Comparison of ENCODE assay signal across 7 cellular contexts in the genomic region with DNA sequence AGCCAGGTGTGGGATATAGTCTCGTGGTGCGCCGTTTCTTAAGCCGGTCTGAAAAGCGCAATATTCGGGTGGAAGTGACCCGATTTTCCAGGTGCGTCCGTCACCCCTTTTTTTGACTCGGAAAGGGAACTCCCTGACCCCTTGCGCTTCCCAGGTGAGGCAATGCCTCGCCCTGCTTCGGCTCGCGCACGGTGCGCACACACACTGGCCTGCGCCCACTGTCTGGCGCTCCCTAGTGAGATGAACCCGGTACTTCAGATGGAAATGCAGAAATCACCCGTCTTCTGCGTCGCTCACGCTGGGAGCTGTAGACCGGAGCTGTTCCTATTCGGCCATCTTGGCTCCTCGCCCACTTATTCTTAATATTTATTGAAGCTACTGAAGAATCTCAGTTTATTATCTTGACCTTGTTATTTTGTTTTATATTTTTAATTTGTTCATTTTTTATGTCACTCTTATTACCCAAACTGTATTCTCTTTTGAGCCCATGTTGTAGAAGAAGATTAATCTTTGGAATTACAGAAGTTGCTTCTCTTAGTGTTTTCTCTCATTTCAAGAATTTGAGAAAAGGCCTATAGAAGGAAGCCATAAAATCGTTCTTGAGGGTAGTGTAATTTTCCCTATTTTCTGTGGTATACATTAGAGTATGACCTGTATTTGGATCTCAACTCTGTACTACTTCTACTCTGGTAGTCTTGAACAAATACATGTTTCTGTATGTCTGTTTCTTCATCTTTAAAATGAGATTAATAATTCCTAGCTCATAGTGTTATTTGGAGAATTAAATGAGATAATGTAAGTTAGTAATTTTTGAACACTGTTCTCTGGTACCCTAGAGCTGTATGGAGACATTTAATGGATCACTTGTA.
DNase-seq lines count a peak whose midpoint lies in the region; ATAC-seq and TF ChIP-seq lines count a peak whose summit lies in the region.
"Not testable (repeated sequence)": the region's sequence is repeated elsewhere in the genome, so short reads cannot be mapped to it uniquely, and the experiment has no call there.

No MANE protein-coding gene starts in this region.

- peak; percentile 14 for TF ChIP-seq CTCF in GM10266 (IDR thresholded peaks at IDR 0.05; ENCODE audit: control insufficient read depth, insufficient read depth, low read depth, missing control alignments)
- peak; percentile 37 for TF ChIP-seq CTCF in brain microvascular endothelial cell (IDR thresholded peaks at IDR 0.05; ENCODE audit: low read depth, low read length, missing control alignments)
- not testable (repeated sequence) for TF ChIP-seq CTCF in gastroesophageal sphincter (IDR thresholded peaks at IDR 0.05); lower leg skin (IDR thresholded peaks at IDR 0.05)

- not testable (repeated sequence) for H3K27ac ChIP-seq in brain microvascular endothelial cell; gastroesophageal sphincter; rectal smooth muscle tissue (ENCODE audit: low read depth, low read length)

- TF ChIP-seq EP300 in gastroesophageal sphincter (IDR thresholded peaks at IDR 0.05): not testable (repeated sequence)

- not testable (repeated sequence) for H3K36me3 ChIP-seq in brain microvascular endothelial cell (replicated peaks); gastroesophageal sphincter; rectal smooth muscle tissue (ENCODE audit: control insufficient read depth, insufficient read depth, low read length)

- intact Hi-C loops in lower leg skin (cut with DNase I; ENCODE audit: low total_unique reads): not testable (repeated sequence)

- not testable (repeated sequence) for DNase-seq in GM10266 (ENCODE audit: extremely low spot score); brain microvascular endothelial cell
- peak; percentile 53 for DNase-seq in NCI-H2227 (lab: John Stamatoyannopoulos, UW; ENCODE audit: unreplicated experiment)
- DNase-seq in activated CD4-positive, alpha-beta T cell treated with anti-CD3 and anti-CD28 coated beads, Interleukin-2, amount 50 U/mL, for 1 hour: peak; percentile 5
- peak; percentile 32 to 80 for DNase-seq in lower leg skin (ENCODE audit: low spot score in 2 of 2)

- not testable (repeated sequence) for TF ChIP-seq POLR2A in gastroesophageal sphincter (IDR thresholded peaks at IDR 0.05); lower leg skin (IDR thresholded peaks at IDR 0.05)

- 52 to 53% methylated on average over 9 of the region's 28 CpGs for WGBS in gastroesophageal sphincter (ENCODE audit: low coverage in 1 of 2), 2 donors
- WGBS in lower leg skin, 2 donors: 49 to 59% methylated on average over 9 to 25 of the region's 28 CpGs

- not testable (repeated sequence) for H3K27me3 ChIP-seq in brain microvascular endothelial cell (replicated peaks); gastroesophageal sphincter; rectal smooth muscle tissue (ENCODE audit: control insufficient read depth, insufficient read depth, low read length)

- not testable (repeated sequence) for H3K9ac ChIP-seq in rectal smooth muscle tissue (ENCODE audit: low read length)

- peak overlapping the region; percentile 53 for H3K4me3 ChIP-seq in brain microvascular endothelial cell (ENCODE audit: low read depth, low read length)
- H3K4me3 ChIP-seq in gastroesophageal sphincter: peak overlapping the region; percentile 33 to 49
- H3K4me3 ChIP-seq in lower leg skin (ENCODE audit: low read depth, poor library complexity, severe bottlenecking): not testable (repeated sequence)
- H3K4me3 ChIP-seq in rectal smooth muscle tissue (ENCODE audit: low read length): peak overlapping the region; percentile 21

- in situ Hi-C loops in brain microvascular endothelial cell (cut with HindIII; ENCODE audit: low pct_ligation_motif_present, low sequenced_read_pairs): not testable (repeated sequence)

- ATAC-seq in gastroesophageal sphincter: not testable (repeated sequence)

- H3K9me3 ChIP-seq in gastroesophageal sphincter: not testable (repeated sequence)

- H3K4me1 ChIP-seq in gastroesophageal sphincter; rectal smooth muscle tissue (ENCODE audit: control insufficient read depth, insufficient read depth, low read length): not testable (repeated sequence)
